10 cellular contexts compared by ENCODE assay signal in genomic region chr12:66964629-66965028, GRCh38.
DNase-seq lines count a peak whose midpoint lies in the region; ATAC-seq, FAIRE-seq and TF ChIP-seq lines count a peak whose summit lies in the region.
"Had no signal": no experiment of that assay in that cellular context is flagged by ENCODE, and none has a peak within 500 bp of the region (broad histone marks: within the 10 kb centered on the region; RNA-seq: fewer than 3 reads in every experiment).

No MANE protein-coding gene starts in this region.

- in situ Hi-C loops in mammary epithelial cell (cut with MboI; ENCODE audit: low sequenced_read_pairs in 2 of 2) = no loop called here

- H3K4me2 ChIP-seq in mammary epithelial cell (ENCODE audit: insufficient read depth, low read depth, low read length) = no peak overlapping the region

- CTCF ChIA-PET in mammary epithelial cell (lab: Charles Lee; ENCODE audit: low non-redundant PET) = no interaction called here
- CTCF ChIA-PET in activated CD8-positive, alpha-beta T cell treated with anti-CD3 and anti-CD28 coated beads, Interleukin-2, amount 10 ng/mL, durations not matched to agents 7 days and 5 days (lab: Charles Lee) = no interaction called here

- 0% methylated on average over 2 of the region's 2 CpGs for WGBS in mammary epithelial cell (ENCODE audit: low coverage, missing lambda C conversion rate)

- H3K27ac ChIP-seq in mammary epithelial cell (ENCODE audit: insufficient read depth, low read depth, low read length) (no peak overlapping the region), breast epithelium (no peak overlapping the region)
- H3K27ac ChIP-seq: epithelial cell of prostate had no signal

- no peaks in the 10 kb centered on the region for H3K9me3 Mint-ChIP-seq in activated CD8-positive, alpha-beta T cell treated with anti-CD3 and anti-CD28 coated beads, Interleukin-2, amount 10 ng/mL, durations not matched to agents 7 days and 5 days (ENCODE audit: insufficient read depth)
- H3K9me3 Mint-ChIP-seq in glutamatergic neuron (ENCODE audit: unreplicated experiment) = peaks cover 3% of the 10 kb centered on the region

- TF ChIP-seq CTCF in mammary epithelial cell (conservative IDR thresholded peaks at IDR 0.05 in 1 of 2, IDR thresholded peaks at IDR 0.05 in 1 of 2; ENCODE audit: extremely low read depth in 1 of 2, insufficient read depth in 1 of 2, low read depth in 1 of 2, low read length in 2 of 2) (no peak), breast epithelium (IDR thresholded peaks at IDR 0.05) (no peak), glutamatergic neuron (IDR thresholded peaks at IDR 0.05; ENCODE audit: partially characterized antibody, unreplicated experiment) (no peak)

- BruUV-seq in mammary epithelial cell (replicated peaks; lab: Mats Ljungman, UMichigan) = no TSS peak

- H3K79me2 ChIP-seq in mammary epithelial cell (ENCODE audit: insufficient read depth, low read length) = peaks cover 14% of the 10 kb centered on the region

- H3K4me3 ChIP-seq in mammary epithelial cell (replicated peaks in 1 of 3; ENCODE audit: insufficient read depth in 1 of 3, low read depth in 2 of 3, low read length in 3 of 3) (no peak overlapping the region), breast epithelium (no peak overlapping the region)
- H3K4me3 ChIP-seq: K562 had no signal

- H3K9me3 ChIP-seq in mammary epithelial cell (replicated peaks; ENCODE audit: insufficient read depth, low read length) = no peaks in the 10 kb centered on the region
- no peaks in the 10 kb centered on the region for H3K9me3 ChIP-seq in breast epithelium

- H4K20me1 ChIP-seq in mammary epithelial cell (ENCODE audit: insufficient read depth, low read length) = no peaks in the 10 kb centered on the region

- H3K4me3 Mint-ChIP-seq in activated CD8-positive, alpha-beta T cell treated with anti-CD3 and anti-CD28 coated beads, Interleukin-2, amount 10 ng/mL, durations not matched to agents 7 days and 5 days = no peak overlapping the region
- no peak overlapping the region for H3K4me3 Mint-ChIP-seq in glutamatergic neuron (ENCODE audit: unreplicated experiment)

- H3K4me1 ChIP-seq in mammary epithelial cell (ENCODE audit: insufficient read depth, low read length) = peaks cover 22% of the 10 kb centered on the region
- H3K4me1 ChIP-seq in breast epithelium = peaks cover 0 to 7% of the 10 kb centered on the region in 2 donors

- H3K36me3 Mint-ChIP-seq in activated CD8-positive, alpha-beta T cell treated with anti-CD3 and anti-CD28 coated beads, Interleukin-2, amount 10 ng/mL, durations not matched to agents 7 days and 5 days (ENCODE audit: low read depth) = no peaks in the 10 kb centered on the region
- H3K36me3 Mint-ChIP-seq in glutamatergic neuron (ENCODE audit: unreplicated experiment) = no peaks in the 10 kb centered on the region

- H3K27me3 Mint-ChIP-seq in activated CD8-positive, alpha-beta T cell treated with anti-CD3 and anti-CD28 coated beads, Interleukin-2, amount 10 ng/mL, durations not matched to agents 7 days and 5 days (ENCODE audit: low read depth) = peaks cover 17% of the 10 kb centered on the region
- peaks cover 6% of the 10 kb centered on the region for H3K27me3 Mint-ChIP-seq in glutamatergic neuron (ENCODE audit: unreplicated experiment)

- TF ChIP-seq POLR2A in breast epithelium (IDR thresholded peaks at IDR 0.05) = no peak

- no peak overlapping the region for H2AFZ ChIP-seq in mammary epithelial cell (ENCODE audit: low read depth, low read length)

- intact Hi-C loops in mammary epithelial cell (cut with micrococcal nuclease) (no loop called here), breast epithelium (cut with DNase I; ENCODE audit: low total_unique reads) (no loop called here)

- H3K27me3 ChIP-seq in mammary epithelial cell (ENCODE audit: insufficient read depth, low read length) (no peaks in the 10 kb centered on the region), breast epithelium (no peaks in the 10 kb centered on the region)

- H3K4me1 Mint-ChIP-seq in activated CD8-positive, alpha-beta T cell treated with anti-CD3 and anti-CD28 coated beads, Interleukin-2, amount 10 ng/mL, durations not matched to agents 7 days and 5 days (ENCODE audit: low read depth) = peaks cover 24% of the 10 kb centered on the region
- H3K4me1 Mint-ChIP-seq in glutamatergic neuron (ENCODE audit: low read depth, unreplicated experiment) = peaks cover 29% of the 10 kb centered on the region

- no peak overlapping the region for H3K9ac ChIP-seq in mammary epithelial cell (ENCODE audit: insufficient read depth, low read length)

- DNase-seq in mammary epithelial cell (peak; percentile 79), breast epithelium (ENCODE audit: low spot score in 2 of 2) (no peak), glutamatergic neuron (no peak), RCC 7860 (ENCODE audit: low spot score) (no peak), superior temporal gyrus (ENCODE audit: extremely low spot score) (no peak)
- peak; percentile 87 for DNase-seq in activated CD8-positive, alpha-beta T cell treated with anti-CD3 and anti-CD28 coated beads, Interleukin-2, amount 10 ng/mL, durations not matched to agents 7 days and 5 days

- dilution Hi-C loops in mammary epithelial cell (cut with HindIII; ENCODE audit: low sequenced_read_pairs) = no loop called here

- peak; percentile 99 for ATAC-seq in activated CD8-positive, alpha-beta T cell treated with anti-CD3 and anti-CD28 coated beads, Interleukin-2, amount 10 ng/mL, durations not matched to agents 7 days and 5 days
- no peak for ATAC-seq in GM18907 (IDR thresholded peaks at IDR 0.05; ENCODE audit: unreplicated experiment)
- ATAC-seq in GM21825 (IDR thresholded peaks at IDR 0.05; ENCODE audit: unreplicated experiment) = no peak
- ATAC-seq: K562 had no signal

- H3K36me3 ChIP-seq in mammary epithelial cell (ENCODE audit: insufficient read depth, low read length) (no peaks in the 10 kb centered on the region), breast epithelium (no peaks in the 10 kb centered on the region)

- H3K27ac Mint-ChIP-seq in activated CD8-positive, alpha-beta T cell treated with anti-CD3 and anti-CD28 coated beads, Interleukin-2, amount 10 ng/mL, durations not matched to agents 7 days and 5 days = peak overlapping the region; percentile 47
- H3K27ac Mint-ChIP-seq in glutamatergic neuron (ENCODE audit: unreplicated experiment) = peak overlapping the region; percentile 94

- no peak for FAIRE-seq in RCC 7860 (lab: Jason Lieb, UNC)
- FAIRE-seq: K562 had no signal

- POLR2A ChIA-PET in activated CD8-positive, alpha-beta T cell treated with anti-CD3 and anti-CD28 coated beads, Interleukin-2, amount 10 ng/mL, durations not matched to agents 7 days and 5 days (lab: Charles Lee) = no interaction called here

Comparison
In these comparisons a context has a peak if more than half of its experiments do, and no peak if none do; other contexts are left out.
1. DNase-seq: peak in mammary epithelial cell (single experiment) and activated CD8-positive, alpha-beta T cell treated with anti-CD3 and anti-CD28 coated beads, Interleukin-2, amount 10 ng/mL, durations not matched to agents 7 days and 5 days (single experiment); none in breast epithelium (0 of 2), glutamatergic neuron (single experiment), RCC 7860 (single experiment) and superior temporal gyrus (single experiment).